In the genomic region with DNA sequence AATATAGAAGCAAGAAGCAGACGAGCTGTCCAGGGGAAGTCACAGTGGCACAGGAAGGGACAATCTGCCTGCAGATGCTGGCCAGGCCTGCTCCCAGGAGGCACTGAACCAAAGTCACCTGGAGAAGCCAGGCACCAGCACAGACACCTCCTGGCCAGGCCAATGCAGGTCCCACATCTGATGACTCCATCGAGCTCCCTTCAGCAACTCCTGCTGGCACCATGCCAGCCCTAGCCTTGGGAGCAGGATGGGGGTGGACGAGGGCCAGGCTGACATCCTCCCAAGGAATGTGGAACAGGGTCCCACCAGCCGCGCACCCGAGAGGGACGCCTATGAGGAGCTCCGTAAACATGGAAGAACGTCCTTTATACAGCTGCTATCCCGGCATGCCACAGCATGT, we compare ENCODE assay signal across 11 cellular contexts. TPM values are rescaled to one million over a fixed set of nuclear protein-coding genes. Genes with fewer than 3 reads are reported as not detected.
DNase-seq lines count a peak whose midpoint lies in the region; ATAC-seq and TF ChIP-seq lines count a peak whose summit lies in the region.
"Had no signal": no experiment of that assay in that cellular context is flagged by ENCODE, and none has a peak within 500 bp of the region (broad histone marks: within the 10 kb centered on the region; RNA-seq: fewer than 3 reads in every experiment).

No MANE protein-coding gene starts in this region.

- peaks cover 5% of the 10 kb centered on the region for H3K4me1 Mint-ChIP-seq in CD4-positive, alpha-beta T cell (ENCODE audit: low read depth)

- intact Hi-C loops in colonic mucosa (cut with DNase I) (loop anchor here (10.0 kb wide), 1 partner anchor 204 kb away; no protein-coding TSS in a partner anchor), lower leg skin (cut with DNase I; ENCODE audit: low total_unique reads) (loop anchor here (10.0 kb wide), 1 partner anchor 114 kb away; a partner anchor contains a TSS)
- intact Hi-C loops in CD4-positive, alpha-beta T cell (cut with DNase I, micrococcal nuclease) = no loop called here

- 44 to 59% methylated on average over 8 to 10 of the region's 10 CpGs for WGBS in lower leg skin, 2 donors
- WGBS in thymus = 91% methylated on average over 10 of the region's 10 CpGs

- peak; percentile 67 for DNase-seq in NCI-H226
- no peak for DNase-seq in colonic mucosa
- peak; percentile 56 to 95 for DNase-seq in lower leg skin (ENCODE audit: low spot score in 2 of 2)
- DNase-seq in CD4-positive, alpha-beta T cell = no peak
- no peak for DNase-seq in G401 (ENCODE audit: low spot score)
- DNase-seq in NCI-H2081 treated with DMSO at 0.1 percent for 48 hours (lab: John Stamatoyannopoulos, UW) = no peak
- DNase-seq: activated CD4-positive, alpha-beta T cell treated with anti-CD3 and anti-CD28 coated beads for 48 hours; effector CD8-positive, alpha-beta T cell; NCI-H526 treated with DMSO at 0.1 percent for 48 hours had no signal

- H3K4me3 Mint-ChIP-seq in CD4-positive, alpha-beta T cell = no peak overlapping the region

- TF ChIP-seq CTCF in colonic mucosa (IDR thresholded peaks at IDR 0.05) (no peak), lower leg skin (IDR thresholded peaks at IDR 0.05) (no peak)
- no peak for TF ChIP-seq CTCF in CD4-positive, alpha-beta T cell (IDR thresholded peaks at IDR 0.05)

- H3K36me3 ChIP-seq in colonic mucosa (peaks cover 19% of the 10 kb centered on the region), thymus (ENCODE audit: control insufficient read depth, insufficient read depth) (peaks cover 65% of the 10 kb centered on the region)

- CTCF ChIA-PET in CD4-positive, alpha-beta T cell (lab: Charles Lee) = interaction anchor here (2.6 kb wide), 1 partner anchor 9 kb away, joined by 17 read pairs; no protein-coding TSS in a partner anchor

- H3K27ac Mint-ChIP-seq in CD4-positive, alpha-beta T cell = no peak overlapping the region

- H3K27me3 Mint-ChIP-seq in CD4-positive, alpha-beta T cell = no peaks in the 10 kb centered on the region

- peaks cover 73% of the 10 kb centered on the region for H3K36me3 Mint-ChIP-seq in CD4-positive, alpha-beta T cell (ENCODE audit: low read depth)

- no peak overlapping the region for H3K4me3 ChIP-seq in colonic mucosa
- no peak overlapping the region for H3K4me3 ChIP-seq in lower leg skin (ENCODE audit: low read depth, poor library complexity, severe bottlenecking)
- no peak overlapping the region for H3K4me3 ChIP-seq in thymus (ENCODE audit: low read length)

- POLR2A ChIA-PET in CD4-positive, alpha-beta T cell (lab: Charles Lee) = no interaction called here

- in situ Hi-C loops in G401 (cut with HindIII; ENCODE audit: low sequenced_read_pairs) = no loop called here

- peaks cover 19% of the 10 kb centered on the region for H3K4me1 ChIP-seq in colonic mucosa
- H3K4me1 ChIP-seq in thymus (ENCODE audit: control insufficient read depth, insufficient read depth, low read length) = peaks cover 4% of the 10 kb centered on the region

- no peak for ATAC-seq in CD4-positive, alpha-beta T cell (ENCODE audit: poor library complexity)
- ATAC-seq in GM18502 (IDR thresholded peaks at IDR 0.05; ENCODE audit: poor library complexity, unreplicated experiment) = no peak

- peak overlapping the region in 1 of 2 donors; percentile 2 for H3K9ac ChIP-seq in colonic mucosa (ENCODE audit: low read depth in 2 of 2, low read length in 2 of 2)

- TF ChIP-seq POLR2A in lower leg skin (IDR thresholded peaks at IDR 0.05) = no peak

- H3K27ac ChIP-seq in colonic mucosa = peak overlapping the region; percentile 77
- peak overlapping the region; percentile 71 for H3K27ac ChIP-seq in thymus (ENCODE audit: low read depth)
- H3K27ac ChIP-seq in CD4-positive, alpha-beta T cell (ENCODE audit: low read depth, low read length) = no peak overlapping the region

- no peaks in the 10 kb centered on the region for H3K9me3 Mint-ChIP-seq in CD4-positive, alpha-beta T cell

- H3K9me3 ChIP-seq in colonic mucosa (no peaks in the 10 kb centered on the region), thymus (ENCODE audit: control insufficient read depth) (no peaks in the 10 kb centered on the region)
- H3K9me3 ChIP-seq in CD4-positive, alpha-beta T cell (ENCODE audit: control insufficient read depth, low read length) = no peaks in the 10 kb centered on the region

- H3K27me3 ChIP-seq in colonic mucosa (no peaks in the 10 kb centered on the region), thymus (ENCODE audit: control insufficient read depth, insufficient read depth) (no peaks in the 10 kb centered on the region)
- no peaks in the 10 kb centered on the region for H3K27me3 ChIP-seq in CD4-positive, alpha-beta T cell (ENCODE audit: control insufficient read depth, insufficient read depth, low read length)

RNA-seq across cellular contexts. Expression of a gene that starts 22.4 kb away (rescaled TPM):
- 10 to 100 TPM; 17.7 to 25.7 TPM for total RNA-seq in colonic mucosa
- total RNA-seq in lower leg skin = 10 to 100 TPM; 16.9 to 29.9 (median 22.3) TPM
- 66.1 TPM for polyA plus RNA-seq in thymus
- 10 to 100 TPM; 34.1 to 41.3 TPM for total RNA-seq in CD4-positive, alpha-beta T cell
- total RNA-seq in G401 (2014; rRNA removed; shearing (Covaris generic)) = 251 and 359 TPM in 2 replicates

RNA-seq across cellular contexts. Expression of a gene that starts 41.1 kb away (rescaled TPM):
- total RNA-seq in colonic mucosa = 10 to 100 TPM; 40.1 to 77.3 TPM
- total RNA-seq in lower leg skin = 10 to 100 TPM; 28.8 to 42.0 (median 36.0) TPM
- 50.3 TPM for polyA plus RNA-seq in thymus
- total RNA-seq in CD4-positive, alpha-beta T cell = 10 to 100 TPM; 44.0 to 50.9 TPM
- 272 and 351 TPM in 2 replicates for total RNA-seq in G401 (2014; rRNA removed; shearing (Covaris generic))

Comparison
In these comparisons a context has a peak if more than half of its experiments do, and no peak if none do; other contexts are left out.
1. DNase-seq: peak in NCI-H226 (single experiment) and lower leg skin (2 of 2); none in colonic mucosa (single experiment), CD4-positive, alpha-beta T cell (0 of 10), G401 (single experiment) and NCI-H2081 treated with DMSO at 0.1 percent for 48 hours (single experiment).
2. intact Hi-C loops: an anchor here in colonic mucosa (10.0 kb wide) and lower leg skin (10.0 kb wide); none called in CD4-positive, alpha-beta T cell.